21 cellular contexts compared by ENCODE assay signal in genomic region chr3:44931791-44932190, GRCh38. TPM values are rescaled to one million over a fixed set of nuclear protein-coding genes. Genes with fewer than 3 reads are reported as not detected.
A peak's percentile ranks its signal among the peaks of the same experiment; 100 is the strongest.
DNase-seq lines count a peak whose midpoint lies in the region; ATAC-seq and TF ChIP-seq lines count a peak whose summit lies in the region.
"Had no signal": no experiment of that assay in that cellular context is flagged by ENCODE, and none has a peak within 500 bp of the region (broad histone marks: within the 10 kb centered on the region; RNA-seq: fewer than 3 reads in every experiment).

No MANE protein-coding gene starts in this region.

- H3K27ac ChIP-seq in testis: peak overlapping the region; percentile 36 to 62

- H3K9me3 ChIP-seq in testis (no peaks in the 10 kb centered on the region), T-helper 17 cell (ENCODE audit: control insufficient read depth, low read length, poor library complexity, severe bottlenecking) (no peaks in the 10 kb centered on the region)
- H3K9me3 ChIP-seq: BE2C had no signal

- H3K27ac Mint-ChIP-seq in neural crest cell (ENCODE audit: unreplicated experiment) (peak overlapping the region; percentile 67), T-helper 17 cell (no peak overlapping the region)
- H3K27ac Mint-ChIP-seq in activated CD4-positive, alpha-beta T cell treated with anti-CD3 and anti-CD28 coated beads for 36 hours: no peak overlapping the region
- H3K27ac Mint-ChIP-seq: CD4-positive, CD25-positive, alpha-beta regulatory T cell; CD8-positive, alpha-beta memory T cell had no signal

- H3K36me3 ChIP-seq in testis (ENCODE audit: low read depth, missing control alignments): no peaks in the 10 kb centered on the region
- H3K36me3 ChIP-seq: BE2C had no signal

- H3K27me3 Mint-ChIP-seq in neural crest cell (ENCODE audit: low read depth): no peaks in the 10 kb centered on the region
- no peaks in the 10 kb centered on the region for H3K27me3 Mint-ChIP-seq in activated CD4-positive, alpha-beta T cell treated with anti-CD3 and anti-CD28 coated beads for 36 hours
- H3K27me3 Mint-ChIP-seq in T-helper 17 cell: no peaks in the 10 kb centered on the region
- H3K27me3 Mint-ChIP-seq: CD4-positive, CD25-positive, alpha-beta regulatory T cell; CD8-positive, alpha-beta memory T cell had no signal

- H3K4me1 Mint-ChIP-seq in neural crest cell (peaks cover 18% of the 10 kb centered on the region), T-helper 17 cell (peaks cover 7% of the 10 kb centered on the region)
- H3K4me1 Mint-ChIP-seq in activated CD4-positive, alpha-beta T cell treated with anti-CD3 and anti-CD28 coated beads for 36 hours: no peaks in the 10 kb centered on the region

- no peak overlapping the region for H3K4me3 ChIP-seq in testis
- H3K4me3 ChIP-seq: GM12878 had no signal

- peak; percentile 12 for DNase-seq in activated effector memory CD4-positive, alpha-beta T cell treated with anti-CD3 and anti-CD28 coated beads, Interleukin-2, amount 50 U/mL, for 16 hours
- DNase-seq in activated effector memory CD4-positive, alpha-beta T cell treated with Interleukin-2 at 50 U/mL for 16 hours: no peak
- DNase-seq in neural crest cell (ENCODE audit: low read depth, low spot score): no peak
- no peak for DNase-seq in testis
- no peak for DNase-seq in activated CD4-positive, alpha-beta T cell treated with anti-CD3 and anti-CD28 coated beads for 36 hours
- DNase-seq in Right ventricle myocardium superior: no peak
- DNase-seq in T-helper 17 cell: no peak
- DNase-seq: 8988T; BE2C; C1 segment of cervical spinal cord; CD4-positive, CD25-positive, alpha-beta regulatory T cell; CD8-positive, alpha-beta memory T cell; COR-L47; DMS 273 treated with DMSO at 0.1 percent for 48 hours; DMS53; DND-41; EL; GOT3; H7 had no signal

- H3K4me3 Mint-ChIP-seq in neural crest cell (no peak overlapping the region), T-helper 17 cell (no peak overlapping the region)
- no peak overlapping the region for H3K4me3 Mint-ChIP-seq in activated CD4-positive, alpha-beta T cell treated with anti-CD3 and anti-CD28 coated beads for 36 hours
- H3K4me3 Mint-ChIP-seq: CD4-positive, CD25-positive, alpha-beta regulatory T cell; CD8-positive, alpha-beta memory T cell had no signal

- H3K36me3 Mint-ChIP-seq in neural crest cell (ENCODE audit: low read depth) (peaks cover 11% of the 10 kb centered on the region), T-helper 17 cell (ENCODE audit: low read depth) (peaks cover 4% of the 10 kb centered on the region)
- peaks cover 17% of the 10 kb centered on the region for H3K36me3 Mint-ChIP-seq in activated CD4-positive, alpha-beta T cell treated with anti-CD3 and anti-CD28 coated beads for 36 hours (ENCODE audit: low read depth)

- CTCF ChIA-PET in activated CD4-positive, alpha-beta T cell treated with anti-CD3 and anti-CD28 coated beads for 36 hours (lab: Charles Lee): interaction anchor here (0.6 kb wide), 1 partner anchor 18 kb away, joined by 3 read pairs; no protein-coding TSS in a partner anchor

- no peaks in the 10 kb centered on the region for H3K27me3 ChIP-seq in testis
- H3K27me3 ChIP-seq: BE2C had no signal

- no peaks in the 10 kb centered on the region for H3K9me3 Mint-ChIP-seq in neural crest cell
- no peaks in the 10 kb centered on the region for H3K9me3 Mint-ChIP-seq in activated CD4-positive, alpha-beta T cell treated with anti-CD3 and anti-CD28 coated beads for 36 hours (ENCODE audit: low read depth)
- H3K9me3 Mint-ChIP-seq: CD4-positive, CD25-positive, alpha-beta regulatory T cell; CD8-positive, alpha-beta memory T cell had no signal

- POLR2A ChIA-PET in activated CD4-positive, alpha-beta T cell treated with anti-CD3 and anti-CD28 coated beads for 36 hours (lab: Charles Lee): no interaction called here

- no peak for ATAC-seq in activated CD4-positive, alpha-beta T cell treated with anti-CD3 and anti-CD28 coated beads for 36 hours
- ATAC-seq in Right ventricle myocardium superior (ENCODE audit: poor library complexity) (no peak), T-helper 17 cell (no peak)
- ATAC-seq: GM12878 had no signal

- intact Hi-C loops in testis (cut with DNase I; ENCODE audit: low total_unique reads) (no loop called here), Right ventricle myocardium superior (cut with DNase I) (no loop called here)
- intact Hi-C loops in activated CD4-positive, alpha-beta T cell treated with anti-CD3 and anti-CD28 coated beads for 36 hours (cut with DNase I, micrococcal nuclease): no loop called here

- no peak for TF ChIP-seq POLR2A in testis (IDR thresholded peaks at IDR 0.05)

- H3K4me1 ChIP-seq in testis: peaks cover 27% of the 10 kb centered on the region
- H3K4me1 ChIP-seq: BE2C had no signal

- WGBS in testis, 2 donors: 63 to 75% methylated on average over 2 of the region's 2 CpGs

- TF ChIP-seq CTCF in neural crest cell (conservative IDR thresholded peaks at IDR 0.05) (no peak), testis (IDR thresholded peaks at IDR 0.05) (no peak)

RNA-seq across cellular contexts. Expression of gene ZDHHC3, which starts 44.2 kb away (rescaled TPM):
- 56.7 and 62.2 TPM in 2 replicates for total RNA-seq in neural crest cell
- 100 to 1,000 TPM; 122 to 164 TPM for total RNA-seq in testis
- polyA plus RNA-seq in testis (ENCODE audit: insufficient read depth, low read depth, low replicate concordance): 248 TPM
- 10 to 100 TPM; 31.9 to 32.9 TPM for total RNA-seq in activated CD4-positive, alpha-beta T cell treated with anti-CD3 and anti-CD28 coated beads for 36 hours
- total RNA-seq in Right ventricle myocardium superior: 35.6 TPM
- total RNA-seq in T-helper 17 cell: 10 to 100 TPM; 43.5 to 51.4 TPM

RNA-seq across cellular contexts. Expression of gene EXOSC7, which starts 44.3 kb away (rescaled TPM):
- total RNA-seq in neural crest cell (50.7 and 55.6 TPM in 2 replicates), testis (10 to 100 TPM; 66.3 to 71.5 TPM), Right ventricle myocardium superior (24.4 TPM), T-helper 17 cell (10 to 100 TPM; 36.5 to 36.9 TPM)
- 63.3 TPM for polyA plus RNA-seq in testis (ENCODE audit: insufficient read depth, low read depth, low replicate concordance)
- 10 to 100 TPM; 42.7 to 70.7 TPM for total RNA-seq in activated CD4-positive, alpha-beta T cell treated with anti-CD3 and anti-CD28 coated beads for 36 hours

RNA-seq across cellular contexts. Expression of gene TGM4, which starts 57.4 kb away (rescaled TPM):
- total RNA-seq in neural crest cell: not detected in 2 replicates
- 1 to 10 TPM in 1 of 2 donors, under 1 TPM in 1; 0.68 to 1.4 TPM for total RNA-seq in testis
- 1.1 TPM for polyA plus RNA-seq in testis (ENCODE audit: insufficient read depth, low read depth, low replicate concordance)
- total RNA-seq in activated CD4-positive, alpha-beta T cell treated with anti-CD3 and anti-CD28 coated beads for 36 hours: not detected
- total RNA-seq in Right ventricle myocardium superior: not detected
- not detected for total RNA-seq in T-helper 17 cell
- total RNA-seq: CD4-positive, CD25-positive, alpha-beta regulatory T cell; CD8-positive, alpha-beta memory T cell; G401; GM12878; H7 had no signal
- polyA plus RNA-seq: GM12878 had no signal
